ENCODE assay signal across 1 cellular context in genomic region chr5:170306381-170306790, GRCh38.
TF ChIP-seq lines count a peak whose summit lies in the region.

No MANE protein-coding gene starts in this region.

TF ChIP-seq in K562, 482 proteins besides CTCF, POLR2A, EP300 and RAD21 (continued from another document and continues in another):
- TF ChIP-seq LEF1 (IDR thresholded peaks at IDR 0.05) (peak; percentile 75; the same call in 1 of the 2 replicates), NR2C1 (IDR thresholded peaks at IDR 0.05) (no peak), NR2C1 (tag; IDR thresholded peaks at IDR 0.05) (peak; percentile 54), NFE2 (IDR thresholded peaks at IDR 0.05; ENCODE audit: low read depth) (peak; percentile 17; the same call in 1 of the 2 replicates), BACH1 (tag; IDR thresholded peaks at IDR 0.05) (peak; percentile 29; the same call in 1 of the 2 replicates), POLR2AphosphoS5 (IDR thresholded peaks at IDR 0.05; ENCODE audit: control insufficient read depth, insufficient read depth, low read depth, low read length) (peak; percentile 77; the same call in 1 of the 2 replicates), ZNF324 (CRISPR knock-in tag; IDR thresholded peaks at IDR 0.05) (0 out of 2 replicates have a peak, but pooled peaks have one; percentile 27), CREB1 (IDR thresholded peaks at IDR 0.05) (peak; percentile 35; the same call in 1 of the 2 replicates), CREB1 (CRISPR knock-in tag; IDR thresholded peaks at IDR 0.05) (no peak), CHAMP1 (IDR thresholded peaks at IDR 0.05) (no peak), CEBPG (CRISPR knock-in tag; IDR thresholded peaks at IDR 0.05) (peak; percentile 74; the same call in 1 of the 2 replicates), CEBPG (tag; conservative IDR thresholded peaks at IDR 0.05 in 1 of 2, IDR thresholded peaks at IDR 0.05 in 1 of 2) (peak in 1 of 2 experiments; percentile 60; a peak in 1 of 4 replicates), MITF (IDR thresholded peaks at IDR 0.05) (0 out of 2 replicates have a peak, but pooled peaks have one; percentile 31), SMAD4 (CRISPR knock-in tag; conservative IDR thresholded peaks at IDR 0.05) (peak; percentile 65; the same call in 1 of the 2 replicates), NCOA4 (IDR thresholded peaks at IDR 0.05; ENCODE audit: partially characterized antibody) (no peak), ZNF253 (CRISPR knock-in tag; conservative IDR thresholded peaks at IDR 0.05) (no peak), ZNF75A (CRISPR knock-in tag; IDR thresholded peaks at IDR 0.05) (0 out of 2 replicates have a peak, but pooled peaks have one; percentile 0), L3MBTL2 (IDR thresholded peaks at IDR 0.05) (peak; percentile 56; the same call in 1 of the 2 replicates), ZNF175 (CRISPR knock-in tag; IDR thresholded peaks at IDR 0.05; ENCODE audit: low read depth) (peak; percentile 92), ARID3A (IDR thresholded peaks at IDR 0.05; ENCODE audit: borderline replicate concordance, low read depth, low read length) (no peak), HDAC3 (IDR thresholded peaks at IDR 0.05; ENCODE audit: borderline replicate concordance, partially characterized antibody) (no peak), AFF1 (IDR thresholded peaks at IDR 0.05; ENCODE audit: low read depth in 1 of 2, partially characterized antibody in 2 of 2) (no peak), TFAP4 (CRISPR knock-in tag; IDR thresholded peaks at IDR 0.05; ENCODE audit: borderline replicate concordance) (peak; percentile 57), ZNF311 (CRISPR knock-in tag; IDR thresholded peaks at IDR 0.05) (no peak), NR1H2 (CRISPR knock-in tag; IDR thresholded peaks at IDR 0.05) (no peak), ZNF232 (CRISPR knock-in tag; IDR thresholded peaks at IDR 0.05) (no peak), RUNX1 (IDR thresholded peaks at IDR 0.05; ENCODE audit: low read depth) (peak; percentile 48; the same call in 1 of the 2 replicates), ERF (CRISPR knock-in tag; IDR thresholded peaks at IDR 0.05) (no peak), DMBX1 (CRISPR knock-in tag; IDR thresholded peaks at IDR 0.05; ENCODE audit: borderline replicate concordance) (peak; percentile 80; the same call in 1 of the 2 replicates), TGIF2 (CRISPR knock-in tag; IDR thresholded peaks at IDR 0.05) (no peak), ATF4 (CRISPR knock-in tag; IDR thresholded peaks at IDR 0.05) (peak; percentile 64), CHD7 (IDR thresholded peaks at IDR 0.05; ENCODE audit: low read depth, low read length) (no peak), CBX1 (IDR thresholded peaks at IDR 0.05; ENCODE audit: low read depth) (peak; percentile 22; the same call in 1 of the 2 replicates), HCFC1 (IDR thresholded peaks at IDR 0.05; ENCODE audit: low read depth, low read length) (no peak), CREM (IDR thresholded peaks at IDR 0.05; ENCODE audit: low read depth) (peak; percentile 54; the same call in 1 of the 2 replicates), ATF1 (CRISPR knock-in tag; IDR thresholded peaks at IDR 0.05) (no peak), ATF1 (tag; IDR thresholded peaks at IDR 0.05) (peak; percentile 31; the same call in 1 of the 2 replicates)
